36 cellular contexts compared by ENCODE assay signal in genomic region chr12:3321881-3322280, GRCh38.
"Had no signal": no experiment of that assay in that cellular context is flagged by ENCODE, and none has a peak within 500 bp of the region (broad histone marks: within the 10 kb centered on the region; RNA-seq: fewer than 3 reads in every experiment).

No MANE protein-coding gene starts in this region.

- H3K9me3 ChIP-seq: adrenal gland, body of pancreas, breast epithelium had no signal

- H3K27ac Mint-ChIP-seq: activated B cell treated with CpG ODN at 0.5 μM for 24 hours; activated CD4-positive, alpha-beta memory T cell treated with anti-CD3 and anti-CD28 coated beads for 36 hours; activated CD4-positive, alpha-beta T cell treated with anti-CD3 and anti-CD28 coated beads, Interleukin-2, amount 10 ng/mL, durations not matched to agents 24 days and 14 days; activated CD8-positive, alpha-beta T cell treated with anti-CD3 and anti-CD28 coated beads for 36 hours; activated naive CD4-positive, alpha-beta T cell treated with anti-CD3 and anti-CD28 coated beads for 36 hours; activated naive CD4-positive, alpha-beta T cell treated with anti-CD3 and anti-CD28 coated beads, Interleukin-2, amount 50 U/mL, for 72 hours; activated naive CD8-positive, alpha-beta T cell treated with anti-CD3 and anti-CD28 coated beads for 36 hours; activated T-cell treated with anti-CD3 and anti-CD28 coated beads, Interleukin-2, amount 50 U/mL, for 72 hours; activated T-helper 1 cell treated with anti-CD3 and anti-CD28 coated beads, Interleukin-12 subunit alpha, Interleukin-12 subunit beta, Interleukin-2, Interleukin-4 antibody, amounts not matched to agents 30 ng/mL and 10 ng/mL and 1 ng/mL, durations not matched to agents 14 hours and 24 hours and 36 hours; activated T-helper 17 cell treated with anti-CD3 and anti-CD28 coated beads, Interleukin-2, amount 50 U/mL, for 72 hours; T-helper 1 cell treated with Interleukin-12 subunit alpha and Interleukin-12 subunit beta and Interleukin-4 antibody, amounts not matched to agents 30 μg/mL and 1 μg/mL, for 36 hours; T-helper 2 cell treated with Interferon-gamma antibody and Interleukin-4, amounts not matched to agents 5 μg/mL and 100 μg/mL, for 36 hours had no signal

- H3K4me1 Mint-ChIP-seq: activated B cell treated with CpG ODN at 0.5 μM for 24 hours; activated CD4-positive, alpha-beta T cell treated with anti-CD3 and anti-CD28 coated beads, Interleukin-2, amount 10 ng/mL, durations not matched to agents 24 days and 14 days; activated naive CD8-positive, alpha-beta T cell treated with anti-CD3 and anti-CD28 coated beads for 36 hours; activated T-helper 17 cell treated with anti-CD3 and anti-CD28 coated beads, Interleukin-2, amount 50 U/mL, for 72 hours; central memory CD8-positive, alpha-beta T cell had no signal

- H3K27ac ChIP-seq: adrenal gland, brain microvascular endothelial cell, breast epithelium, VCaP had no signal

- H3K4me3 Mint-ChIP-seq: activated B cell treated with CpG ODN at 0.5 μM for 24 hours; activated CD4-positive, alpha-beta memory T cell treated with anti-CD3 and anti-CD28 coated beads for 36 hours; activated CD4-positive, alpha-beta T cell treated with anti-CD3 and anti-CD28 coated beads, Interleukin-2, amount 10 ng/mL, durations not matched to agents 24 days and 14 days; activated CD8-positive, alpha-beta T cell treated with anti-CD3 and anti-CD28 coated beads for 36 hours; activated naive CD4-positive, alpha-beta T cell treated with anti-CD3 and anti-CD28 coated beads for 36 hours; activated naive CD8-positive, alpha-beta T cell treated with anti-CD3 and anti-CD28 coated beads for 36 hours; activated T-cell treated with anti-CD3 and anti-CD28 coated beads, Interleukin-2, amount 50 U/mL, for 4 hours; activated T-cell treated with anti-CD3 and anti-CD28 coated beads, Interleukin-2, amount 50 U/mL, for 72 hours; activated T-helper 1 cell treated with anti-CD3 and anti-CD28 coated beads, Interleukin-12 subunit alpha, Interleukin-12 subunit beta, Interleukin-2, Interleukin-4 antibody, amounts not matched to agents 30 ng/mL and 10 ng/mL and 1 ng/mL, durations not matched to agents 14 hours and 24 hours and 36 hours; activated T-helper 17 cell treated with anti-CD3 and anti-CD28 coated beads, Interleukin-2, amount 50 U/mL, for 72 hours; central memory CD8-positive, alpha-beta T cell; T-helper 1 cell treated with Interleukin-12 subunit alpha and Interleukin-12 subunit beta and Interleukin-4 antibody, amounts not matched to agents 30 μg/mL and 1 μg/mL, for 36 hours; T-helper 2 cell treated with Interferon-gamma antibody and Interleukin-4, amounts not matched to agents 5 μg/mL and 100 μg/mL, for 36 hours had no signal

- H3K36me3 ChIP-seq: adrenal gland, brain microvascular endothelial cell, breast epithelium had no signal

- H3K36me3 Mint-ChIP-seq: activated CD4-positive, alpha-beta memory T cell treated with anti-CD3 and anti-CD28 coated beads for 36 hours; activated naive CD4-positive, alpha-beta T cell treated with anti-CD3 and anti-CD28 coated beads, Interleukin-2, amount 50 U/mL, for 72 hours; activated naive CD8-positive, alpha-beta T cell treated with anti-CD3 and anti-CD28 coated beads for 36 hours had no signal

- H3K4me3 ChIP-seq: adrenal gland, body of pancreas, breast epithelium had no signal

- ATAC-seq: activated CD8-positive, alpha-beta T cell treated with anti-CD3 and anti-CD28 coated beads for 36 hours; activated naive CD4-positive, alpha-beta T cell treated with anti-CD3 and anti-CD28 coated beads, Interleukin-2, amount 50 U/mL, for 72 hours; activated T-cell treated with anti-CD3 and anti-CD28 coated beads, Interleukin-2, amount 50 U/mL, for 4 hours; activated T-cell treated with anti-CD3 and anti-CD28 coated beads, Interleukin-2, amount 50 U/mL, for 72 hours; activated T-helper 17 cell treated with anti-CD3 and anti-CD28 coated beads, Interleukin-2, amount 50 U/mL, for 72 hours had no signal

- H3K27me3 Mint-ChIP-seq: activated CD4-positive, alpha-beta T cell treated with anti-CD3 and anti-CD28 coated beads, Interleukin-2, amount 10 ng/mL, durations not matched to agents 24 days and 14 days; activated CD8-positive, alpha-beta T cell treated with anti-CD3 and anti-CD28 coated beads for 36 hours; activated naive CD8-positive, alpha-beta T cell treated with anti-CD3 and anti-CD28 coated beads for 36 hours had no signal

- H3K27me3 ChIP-seq: adrenal gland, body of pancreas, breast epithelium had no signal

- DNase-seq: activated B cell treated with CpG ODN at 0.5 μM for 24 hours; activated CD4-positive, alpha-beta memory T cell treated with anti-CD3 and anti-CD28 coated beads for 36 hours; activated CD4-positive, alpha-beta T cell treated with anti-CD3 and anti-CD28 coated beads for 4 hours; activated CD4-positive, alpha-beta T cell treated with anti-CD3 and anti-CD28 coated beads, Interleukin-2, amount 10 ng/mL, durations not matched to agents 24 days and 14 days; activated CD4-positive, alpha-beta T cell treated with anti-CD3 and anti-CD28 coated beads, Interleukin-2, amount 50 U/mL, for 1 hour; activated CD4-positive, alpha-beta T cell treated with anti-CD3 and anti-CD28 coated beads, Interleukin-2, amount 50 U/mL, for 4 hours; activated CD4-positive, CD25-positive, alpha-beta regulatory T cell treated with anti-CD3 and anti-CD28 coated beads, Interleukin-2, amount 50 U/mL, for 72 hours; activated CD8-positive, alpha-beta memory T cell treated with anti-CD3 and anti-CD28 coated beads, Interleukin-2, amount 50 U/mL, for 4 hours; activated CD8-positive, alpha-beta T cell treated with anti-CD3 and anti-CD28 coated beads for 36 hours; activated effector memory CD4-positive, alpha-beta T cell treated with anti-CD3 and anti-CD28 coated beads, Interleukin-2, amount 50 U/mL, for 16 hours; activated gamma-delta T cell treated with Interleukin-2 at 50 U/mL for 16 hours; activated naive CD4-positive, alpha-beta T cell; activated naive CD4-positive, alpha-beta T cell treated with anti-CD3 and anti-CD28 coated beads for 36 hours; activated naive CD4-positive, alpha-beta T cell treated with anti-CD3 and anti-CD28 coated beads, Interleukin-2, amount 50 U/mL, for 16 hours; activated naive CD8-positive, alpha-beta T cell treated with anti-CD3 and anti-CD28 coated beads for 36 hours; activated T-cell treated with anti-CD3 and anti-CD28 coated beads for 4 hours; activated T-cell treated with anti-CD3 and anti-CD28 coated beads, Interleukin-2, amount 50 U/mL, for 1 hour; activated T-cell treated with anti-CD3 and anti-CD28 coated beads, Interleukin-2, amount 50 U/mL, for 4 hours; activated T-cell treated with anti-CD3 and anti-CD28 coated beads, Interleukin-2, amount 50 U/mL, for 72 hours; adrenal gland; amniotic stem cell; body of pancreas; brain microvascular endothelial cell; caudate nucleus; cerebellar nuclear complex; T-helper 1 cell; T-helper 2 cell; T-helper 9 cell had no signal

- H3K9me3 Mint-ChIP-seq: activated B cell treated with CpG ODN at 0.5 μM for 24 hours; activated CD4-positive, alpha-beta memory T cell treated with anti-CD3 and anti-CD28 coated beads for 36 hours; activated CD4-positive, alpha-beta T cell treated with anti-CD3 and anti-CD28 coated beads, Interleukin-2, amount 10 ng/mL, durations not matched to agents 24 days and 14 days; activated CD8-positive, alpha-beta T cell treated with anti-CD3 and anti-CD28 coated beads for 36 hours; activated naive CD4-positive, alpha-beta T cell treated with anti-CD3 and anti-CD28 coated beads for 36 hours; activated naive CD4-positive, alpha-beta T cell treated with anti-CD3 and anti-CD28 coated beads, Interleukin-2, amount 50 U/mL, for 72 hours; activated naive CD8-positive, alpha-beta T cell treated with anti-CD3 and anti-CD28 coated beads for 36 hours; activated T-cell treated with anti-CD3 and anti-CD28 coated beads, Interleukin-2, amount 50 U/mL, for 4 hours; activated T-cell treated with anti-CD3 and anti-CD28 coated beads, Interleukin-2, amount 50 U/mL, for 72 hours; activated T-helper 1 cell treated with anti-CD3 and anti-CD28 coated beads, Interleukin-12 subunit alpha, Interleukin-12 subunit beta, Interleukin-2, Interleukin-4 antibody, amounts not matched to agents 30 ng/mL and 10 ng/mL and 1 ng/mL, durations not matched to agents 14 hours and 24 hours and 36 hours; activated T-helper 17 cell treated with anti-CD3 and anti-CD28 coated beads, Interleukin-2, amount 50 U/mL, for 72 hours; central memory CD8-positive, alpha-beta T cell; T-helper 1 cell treated with Interleukin-12 subunit alpha and Interleukin-12 subunit beta and Interleukin-4 antibody, amounts not matched to agents 30 μg/mL and 1 μg/mL, for 36 hours; T-helper 2 cell treated with Interferon-gamma antibody and Interleukin-4, amounts not matched to agents 5 μg/mL and 100 μg/mL, for 36 hours had no signal

- H3K4me1 ChIP-seq: adrenal gland, breast epithelium had no signal
